Comparison of ENCODE assay signal across 8 cellular contexts in genomic region chr7:135170223-135170997, GRCh38.
DNase-seq lines count a peak whose midpoint lies in the region; ATAC-seq and TF ChIP-seq lines count a peak whose summit lies in the region.

Gene CYREN, minus strand, starts transcription at chr7:135170707. Its CDS starts 1,785 bp downstream, at chr7:135168922.

- ATAC-seq in GM21526 (IDR thresholded peaks at IDR 0.05; ENCODE audit: low FRiP score, unreplicated experiment) = peak; percentile 71

- peaks cover 30% of the 10 kb centered on the region for H3K4me1 ChIP-seq in OCI-LY3 (ENCODE audit: low read length)
- H3K4me1 ChIP-seq in mucosa of rectum (ENCODE audit: control insufficient read depth in 2 of 2, insufficient read depth in 2 of 2, low read length in 2 of 2) = peaks cover 21% of the 10 kb centered on the region in 2 donors

- H3K4me3 ChIP-seq in OCI-LY3 (ENCODE audit: low read length) (peak within 1 kb of the TSS; percentile 92), mucosa of rectum (ENCODE audit: low read length in 2 of 2) (peak within 1 kb of the TSS; percentile 83 to 87)

- H3K9me3 ChIP-seq in OCI-LY3 (ENCODE audit: insufficient read depth, low read length) = no peaks in the 10 kb centered on the region
- H3K9me3 ChIP-seq in mucosa of rectum (ENCODE audit: control insufficient read depth in 2 of 2, low read length in 2 of 2) = no peaks in the 10 kb centered on the region

- H3K27me3 ChIP-seq in OCI-LY3 (ENCODE audit: low read depth, low read length) = no peaks in the 10 kb centered on the region
- H3K27me3 ChIP-seq in mucosa of rectum (ENCODE audit: control insufficient read depth in 2 of 2, insufficient read depth in 2 of 2, low read length in 2 of 2) = no peaks in the 10 kb centered on the region

- H3K27ac ChIP-seq in OCI-LY3 (ENCODE audit: low read length) (peak within 1 kb of the TSS; percentile 93), epithelial cell of prostate (peak within 1 kb of the TSS; percentile 98), mucosa of rectum (ENCODE audit: low read depth in 2 of 2, low read length in 2 of 2) (peak within 1 kb of the TSS; percentile 92 to 96)

- peak; percentile 74 for TF ChIP-seq CTCF in OCI-LY3 (IDR thresholded peaks at IDR 0.05; ENCODE audit: low read depth, low read length)

- H3K36me3 ChIP-seq in OCI-LY3 (replicated peaks; ENCODE audit: low read depth, low read length) (peaks cover 33% of the 10 kb centered on the region), mucosa of rectum (ENCODE audit: control insufficient read depth in 2 of 2, insufficient read depth in 2 of 2, low read length in 2 of 2) (peaks cover 30 to 33% of the 10 kb centered on the region in 2 donors)

- peaks cover 19% of the 10 kb centered on the region for H3K79me2 ChIP-seq in OCI-LY3 (ENCODE audit: low read length)

- peak within 1 kb of the TSS; percentile 96 for H3K9ac ChIP-seq in OCI-LY3 (ENCODE audit: low read length)
- H3K9ac ChIP-seq in mucosa of rectum (ENCODE audit: low read depth in 1 of 2, low read length in 2 of 2) = peak within 1 kb of the TSS; percentile 91 to 95

- H3K4me2 ChIP-seq in OCI-LY3 (ENCODE audit: low read length) = peak within 1 kb of the TSS; percentile 98

- H4K20me1 ChIP-seq in OCI-LY3 (ENCODE audit: insufficient read depth, low read length) = peaks cover 16% of the 10 kb centered on the region

- DNase-seq in DMS 273 treated with DMSO at 0.1 percent for 48 hours (lab: John Stamatoyannopoulos, UW) = peak; percentile 91
- peak; percentile 92 for DNase-seq in HuH-7.5 (ENCODE audit: low spot score)
- DNase-seq in activated T-cell treated with anti-CD3 and anti-CD28 coated beads for 1 hour (ENCODE audit: low read depth) = peak; percentile 81
- peak; percentile 46 for DNase-seq in epithelial cell of prostate (ENCODE audit: low read depth, low spot score)
- DNase-seq in stimulated activated CD8-positive, alpha-beta memory T cell treated with anti-CD3 and anti-CD28 coated beads, Interleukin-4, amount 100 ng/mL, for 48 hours = peak; percentile 94

- peak within 1 kb of the TSS; percentile 71; the same call in 1 of the 2 replicates for H2AFZ ChIP-seq in OCI-LY3 (ENCODE audit: low read depth, low read length)

Comparison
In these comparisons a context has a peak if more than half of its experiments do, and no peak if none do; other contexts are left out.
1. Peak in every context shown above with its lines: DNase-seq, ATAC-seq, H3K4me3 ChIP-seq and H3K27ac ChIP-seq.